Comparison of ENCODE assay signal across 8 cellular contexts in the genomic region with DNA sequence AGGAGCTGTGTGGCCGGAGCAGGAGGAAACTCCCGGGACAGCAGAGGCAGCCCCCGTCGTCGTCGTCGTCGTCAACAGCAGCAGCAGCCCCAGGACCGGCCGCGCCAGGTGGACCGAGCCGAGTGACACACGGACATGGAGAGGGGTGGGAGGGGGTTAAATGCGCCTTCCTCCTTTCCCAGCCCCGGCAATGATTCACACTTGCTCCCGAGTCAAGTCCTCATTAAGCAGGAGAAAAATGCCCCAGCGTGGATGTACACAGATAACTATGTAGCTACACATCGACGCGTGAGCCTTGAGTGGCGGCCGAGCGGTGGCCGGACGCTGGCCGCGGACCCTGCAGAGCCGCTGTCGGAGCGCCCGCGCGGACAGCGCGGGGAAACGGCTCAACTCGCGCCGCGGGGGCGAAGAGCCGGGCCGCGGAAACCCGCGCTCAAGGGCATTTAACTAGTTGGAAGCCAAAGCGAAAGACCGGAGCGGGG. TPM values are rescaled to one million over a fixed set of nuclear protein-coding genes. Genes with fewer than 3 reads are reported as not detected.
DNase-seq lines count a peak whose midpoint lies in the region; ATAC-seq and TF ChIP-seq lines count a peak whose summit lies in the region.

No MANE protein-coding gene starts in this region.

- no peak for TF ChIP-seq CTCF in CD4-positive, alpha-beta T cell (IDR thresholded peaks at IDR 0.05)
- no peak for TF ChIP-seq CTCF in astrocyte of the cerebellum (IDR thresholded peaks at IDR 0.05; ENCODE audit: low read depth, low read length, missing control alignments)

- ATAC-seq in CD4-positive, alpha-beta T cell (ENCODE audit: poor library complexity) = no peak
- ATAC-seq in HG03280 (IDR thresholded peaks at IDR 0.05; ENCODE audit: unreplicated experiment) = peak; percentile 28

- no peaks in the 10 kb centered on the region for H3K36me3 ChIP-seq in SJCRH30

- intact Hi-C loops in CD4-positive, alpha-beta T cell (cut with DNase I, micrococcal nuclease) = loop anchor here (1.0 to 10.0 kb wide), 11 partner anchors 42 to 768 kb away; a partner anchor contains a TSS

- H3K4me1 Mint-ChIP-seq in CD4-positive, alpha-beta T cell (ENCODE audit: low read depth) = peaks cover 26% of the 10 kb centered on the region

- no peaks in the 10 kb centered on the region for H3K27me3 ChIP-seq in CD4-positive, alpha-beta T cell (ENCODE audit: control insufficient read depth, insufficient read depth, low read length)
- H3K27me3 ChIP-seq in SJCRH30 = no peaks in the 10 kb centered on the region

- peaks cover 25% of the 10 kb centered on the region for H3K4me1 ChIP-seq in SJCRH30

- CTCF ChIA-PET in CD4-positive, alpha-beta T cell (lab: Charles Lee) = interaction anchor here (0.9 to 2.3 kb wide), 4 partner anchors 75 to 265 kb away, joined by 4 to 7 read pairs (median 4); no protein-coding TSS in a partner anchor

- peak overlapping the region; percentile 86 for H3K27ac Mint-ChIP-seq in CD4-positive, alpha-beta T cell

- peak overlapping the region; percentile 92 for H3K27ac ChIP-seq in CD4-positive, alpha-beta T cell (ENCODE audit: low read depth, low read length)
- H3K27ac ChIP-seq in SJCRH30 = peak overlapping the region; percentile 84

- in situ Hi-C loops in astrocyte of the cerebellum (cut with HindIII; ENCODE audit: low sequenced_read_pairs) = loop anchor here (5.0 kb wide), 2 partner anchors 67 to 268 kb away; no protein-coding TSS in a partner anchor

- H3K36me3 Mint-ChIP-seq in CD4-positive, alpha-beta T cell (ENCODE audit: low read depth) = peaks cover 22% of the 10 kb centered on the region

- POLR2A ChIA-PET in CD4-positive, alpha-beta T cell (lab: Charles Lee) = interaction anchor here (0.8 to 7.9 kb wide), 29 partner anchors 9 to 767 kb away, joined by 3 to 184 read pairs (median 4); a partner anchor contains a TSS

- DNase-seq in CD4-positive, alpha-beta T cell = peak in 9 of 10 experiments; percentile 9 to 46 (median 20)
- DNase-seq in GM19238 (ENCODE audit: insufficient read length, low spot score) (peak; percentile 8), SJCRH30 (peak; percentile 71 to 74), astrocyte of the cerebellum (ENCODE audit: low read depth) (no peak), hypothalamus (lab: John Stamatoyannopoulos, UW) (peak in 46 of 51 donors; percentile 3 to 94 (median 60)), putamen (ENCODE audit: low spot score) (peak; percentile 49), GDM1 (lab: John Stamatoyannopoulos, UW) (no peak)

- no peaks in the 10 kb centered on the region for H3K9me3 Mint-ChIP-seq in CD4-positive, alpha-beta T cell

- H3K9me3 ChIP-seq in CD4-positive, alpha-beta T cell (ENCODE audit: control insufficient read depth, low read length) = no peaks in the 10 kb centered on the region
- H3K9me3 ChIP-seq in SJCRH30 (replicated peaks) = no peaks in the 10 kb centered on the region

- H3K4me3 Mint-ChIP-seq in CD4-positive, alpha-beta T cell = peak overlapping the region; percentile 94

- peak overlapping the region; percentile 78 for H3K4me3 ChIP-seq in SJCRH30
- peak overlapping the region; percentile 91 for H3K4me3 ChIP-seq in astrocyte of the cerebellum (ENCODE audit: low read depth, low read length)

- H3K27me3 Mint-ChIP-seq in CD4-positive, alpha-beta T cell = no peaks in the 10 kb centered on the region

RNA-seq across cellular contexts. Expression of a gene that starts 0.6 kb away (rescaled TPM):
- 10 to 100 TPM; 39.5 to 41.9 TPM for total RNA-seq in CD4-positive, alpha-beta T cell
- 19.4 and 20.9 TPM in 2 replicates for total RNA-seq in SJCRH30 (2014; rRNA removed; shearing (Covaris generic))

Comparison
In these comparisons a context has a peak if more than half of its experiments do, and no peak if none do; other contexts are left out.
1. DNase-seq: peak in CD4-positive, alpha-beta T cell (9 of 10), GM19238 (single experiment), SJCRH30 (2 of 2), hypothalamus (46 of 51) and putamen (single experiment); none in astrocyte of the cerebellum (single experiment) and GDM1 (single experiment).